In the genomic region with DNA sequence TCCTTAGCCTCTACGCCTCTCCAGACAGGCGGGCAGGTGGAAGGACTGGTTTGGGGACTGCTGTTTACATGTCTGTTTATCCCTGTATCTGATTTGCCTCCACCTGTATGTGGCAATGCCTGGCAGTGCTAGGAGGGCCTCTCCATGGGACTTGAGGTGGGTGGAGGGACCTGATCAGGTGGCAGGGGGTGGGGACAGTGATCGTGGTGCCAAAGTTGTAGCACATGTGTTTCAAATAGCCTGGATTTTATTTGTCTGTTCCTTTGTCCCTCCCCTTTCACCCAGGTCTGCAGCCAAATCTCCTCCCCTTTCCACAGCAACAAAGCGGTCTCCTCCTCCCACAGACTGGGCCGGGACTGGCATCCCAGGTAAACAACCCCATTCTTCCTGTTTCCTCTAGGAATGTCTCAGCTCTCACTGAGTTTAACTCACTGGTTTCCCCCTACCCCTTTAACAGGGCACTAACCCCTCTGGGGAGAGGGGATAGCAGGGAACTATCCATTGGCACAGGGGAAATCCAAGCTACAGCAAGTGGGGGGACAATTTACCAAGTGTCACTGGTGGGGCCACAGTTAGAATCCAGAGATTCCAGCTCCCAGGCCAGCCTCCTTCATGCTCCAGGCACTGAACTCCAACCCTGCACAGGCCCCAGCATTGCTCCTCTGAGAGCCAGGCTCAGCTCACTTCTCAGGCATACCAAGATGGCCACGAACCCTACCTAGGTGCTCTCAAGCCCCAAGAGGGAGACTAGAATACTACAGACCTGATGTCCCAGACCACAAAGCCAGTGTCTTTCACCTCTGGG, we compare ENCODE assay signal across 1 cellular context.
TF ChIP-seq lines count a peak whose summit lies in the region.

No MANE protein-coding gene starts in this region.

TF ChIP-seq in H1, 55 proteins besides CTCF, POLR2A, EP300 and RAD21:
- TF ChIP-seq YY1 (IDR thresholded peaks at IDR 0.05; ENCODE audit: low read depth, low read length) (no peak), KDM1A (IDR thresholded peaks at IDR 0.05; ENCODE audit: borderline replicate concordance, low read length) (no peak), POU5F1 (IDR thresholded peaks at IDR 0.05; ENCODE audit: low read depth, low read length) (no peak), SAP30 (IDR thresholded peaks at IDR 0.05; ENCODE audit: insufficient read depth, insufficient replicate concordance, low read length) (no peak), KDM5A (IDR thresholded peaks at IDR 0.05; ENCODE audit: low read length) (no peak), TAF1 (IDR thresholded peaks at IDR 0.05; ENCODE audit: low read depth, low read length) (no peak), KDM4A (IDR thresholded peaks at IDR 0.05; ENCODE audit: low read depth, low read length, severe bottlenecking) (no peak)
- TF ChIP-seq, protein P1, sequence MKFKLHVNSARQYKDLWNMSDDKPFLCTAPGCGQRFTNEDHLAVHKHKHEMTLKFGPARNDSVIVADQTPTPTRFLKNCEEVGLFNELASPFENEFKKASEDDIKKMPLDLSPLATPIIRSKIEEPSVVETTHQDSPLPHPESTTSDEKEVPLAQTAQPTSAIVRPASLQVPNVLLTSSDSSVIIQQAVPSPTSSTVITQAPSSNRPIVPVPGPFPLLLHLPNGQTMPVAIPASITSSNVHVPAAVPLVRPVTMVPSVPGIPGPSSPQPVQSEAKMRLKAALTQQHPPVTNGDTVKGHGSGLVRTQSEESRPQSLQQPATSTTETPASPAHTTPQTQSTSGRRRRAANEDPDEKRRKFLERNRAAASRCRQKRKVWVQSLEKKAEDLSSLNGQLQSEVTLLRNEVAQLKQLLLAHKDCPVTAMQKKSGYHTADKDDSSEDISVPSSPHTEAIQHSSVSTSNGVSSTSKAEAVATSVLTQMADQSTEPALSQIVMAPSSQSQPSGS (IDR thresholded peaks at IDR 0.05; ENCODE audit: low read length): no peak
TF ChIP-seq in H1: peak in this region for 0.
